ENCODE assay signal across 8 cellular contexts in genomic region chr14:104224516-104225281, GRCh38.
DNase-seq lines count a peak whose midpoint lies in the region; ATAC-seq and TF ChIP-seq lines count a peak whose summit lies in the region.

No MANE protein-coding gene starts in this region.

- H3K36me3 ChIP-seq in SU-DHL-6 (ENCODE audit: low read length) = no peaks in the 10 kb centered on the region

- ATAC-seq in left cardiac atrium (no peak), HG02678 (IDR thresholded peaks at IDR 0.05; ENCODE audit: unreplicated experiment) (no peak), GM21825 (IDR thresholded peaks at IDR 0.05; ENCODE audit: unreplicated experiment) (no peak)

- no peaks in the 10 kb centered on the region for H3K27me3 ChIP-seq in SU-DHL-6 (ENCODE audit: low read length)

- DNase-seq in NCI-H2171 treated with DMSO at 0.1 percent for 48 hours (lab: John Stamatoyannopoulos, UW) (peak; percentile 52), NCI-H2171 (lab: John Stamatoyannopoulos, UW) (no peak), left cardiac atrium (peak; percentile 63), OCI-M2 (lab: John Stamatoyannopoulos, UW; ENCODE audit: unreplicated experiment) (no peak)
- DNase-seq in stimulated activated CD8-positive, alpha-beta memory T cell treated with anti-CD3 and anti-CD28 coated beads, Interleukin-2, amount 100 ng/mL, for 48 hours (ENCODE audit: low read depth in 2 of 2) = peak; percentile 34 to 45

- H3K9me3 ChIP-seq in SU-DHL-6 (ENCODE audit: insufficient read depth, low read length) = no peaks in the 10 kb centered on the region

- H3K9ac ChIP-seq in SU-DHL-6 (ENCODE audit: low read length) = no peak overlapping the region

- no peaks in the 10 kb centered on the region for H3K9me2 ChIP-seq in SU-DHL-6 (replicated peaks; ENCODE audit: insufficient read depth, low read length)

- no peaks in the 10 kb centered on the region for H4K20me1 ChIP-seq in SU-DHL-6 (ENCODE audit: low read depth, low read length)

- no peaks in the 10 kb centered on the region for H3K79me2 ChIP-seq in SU-DHL-6 (ENCODE audit: insufficient read depth, low read length)

- no peak overlapping the region for H2AFZ ChIP-seq in SU-DHL-6 (ENCODE audit: low read depth, low read length, severe bottlenecking)

- intact Hi-C loops in left cardiac atrium (cut with DNase I) = no loop called here

- no peak overlapping the region for H3K4me2 ChIP-seq in SU-DHL-6 (ENCODE audit: low read depth, low read length, poor library complexity, severe bottlenecking)

- no peak overlapping the region for H3K27ac ChIP-seq in SU-DHL-6 (ENCODE audit: low read depth, low read length)

- no peaks in the 10 kb centered on the region for H3F3A ChIP-seq in SU-DHL-6 (ENCODE audit: insufficient read depth)

- peak; percentile 76 for TF ChIP-seq CTCF in SU-DHL-6 (IDR thresholded peaks at IDR 0.05; ENCODE audit: insufficient read depth, low read length, poor library complexity, severe bottlenecking)

- no peak overlapping the region for H3K4me3 ChIP-seq in SU-DHL-6 (ENCODE audit: insufficient read depth, low read length, poor library complexity, severe bottlenecking)

Comparison
In these comparisons a context has a peak if more than half of its experiments do, and no peak if none do; other contexts are left out.
1. DNase-seq: peak in NCI-H2171 treated with DMSO at 0.1 percent for 48 hours (single experiment), left cardiac atrium (single experiment) and stimulated activated CD8-positive, alpha-beta memory T cell treated with anti-CD3 and anti-CD28 coated beads, Interleukin-2, amount 100 ng/mL, for 48 hours (2 of 2); none in NCI-H2171 (single experiment) and OCI-M2 (single experiment).